In the genomic region with DNA sequence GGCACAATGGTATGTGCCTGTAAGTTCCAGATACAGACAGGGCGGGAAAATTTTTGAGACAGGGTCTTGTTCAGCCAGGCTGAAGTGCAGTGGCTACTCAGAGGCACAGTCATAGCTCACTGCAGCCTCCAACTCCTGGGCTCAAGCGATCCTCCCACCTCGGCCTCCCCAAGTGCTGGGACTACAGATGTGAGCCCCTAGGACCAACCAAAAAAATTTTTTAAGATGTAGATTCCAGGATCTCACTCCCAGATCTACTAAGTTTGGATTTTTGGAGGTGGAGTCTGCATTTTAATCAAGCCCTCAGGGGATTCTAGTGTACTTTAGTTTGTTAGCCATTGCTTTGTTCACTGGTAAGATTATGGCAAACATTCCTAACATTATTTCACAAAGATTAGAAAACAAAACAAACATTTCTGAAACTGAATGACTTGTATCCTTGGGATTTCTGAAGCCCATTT, we compare ENCODE assay signal across 1 cellular context.
TF ChIP-seq lines count a peak whose summit lies in the region.

No MANE protein-coding gene starts in this region.

TF ChIP-seq in SK-N-SH treated with all-trans-retinoic acid at 6 μM for 48 hours, 23 proteins besides CTCF, POLR2A, EP300 and RAD21 (continued from another document):
- TF ChIP-seq, protein P1, sequence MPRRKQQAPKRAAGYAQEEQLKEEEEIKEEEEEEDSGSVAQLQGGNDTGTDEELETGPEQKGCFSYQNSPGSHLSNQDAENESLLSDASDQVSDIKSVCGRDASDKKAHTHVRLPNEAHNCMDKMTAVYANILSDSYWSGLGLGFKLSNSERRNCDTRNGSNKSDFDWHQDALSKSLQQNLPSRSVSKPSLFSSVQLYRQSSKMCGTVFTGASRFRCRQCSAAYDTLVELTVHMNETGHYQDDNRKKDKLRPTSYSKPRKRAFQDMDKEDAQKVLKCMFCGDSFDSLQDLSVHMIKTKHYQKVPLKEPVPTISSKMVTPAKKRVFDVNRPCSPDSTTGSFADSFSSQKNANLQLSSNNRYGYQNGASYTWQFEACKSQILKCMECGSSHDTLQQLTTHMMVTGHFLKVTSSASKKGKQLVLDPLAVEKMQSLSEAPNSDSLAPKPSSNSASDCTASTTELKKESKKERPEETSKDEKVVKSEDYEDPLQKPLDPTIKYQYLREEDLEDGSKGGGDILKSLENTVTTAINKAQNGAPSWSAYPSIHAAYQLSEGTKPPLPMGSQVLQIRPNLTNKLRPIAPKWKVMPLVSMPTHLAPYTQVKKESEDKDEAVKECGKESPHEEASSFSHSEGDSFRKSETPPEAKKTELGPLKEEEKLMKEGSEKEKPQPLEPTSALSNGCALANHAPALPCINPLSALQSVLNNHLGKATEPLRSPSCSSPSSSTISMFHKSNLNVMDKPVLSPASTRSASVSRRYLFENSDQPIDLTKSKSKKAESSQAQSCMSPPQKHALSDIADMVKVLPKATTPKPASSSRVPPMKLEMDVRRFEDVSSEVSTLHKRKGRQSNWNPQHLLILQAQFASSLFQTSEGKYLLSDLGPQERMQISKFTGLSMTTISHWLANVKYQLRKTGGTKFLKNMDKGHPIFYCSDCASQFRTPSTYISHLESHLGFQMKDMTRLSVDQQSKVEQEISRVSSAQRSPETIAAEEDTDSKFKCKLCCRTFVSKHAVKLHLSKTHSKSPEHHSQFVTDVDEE (CRISPR knock-in tag; IDR thresholded peaks at IDR 0.05): no peak
- no peak for TF ChIP-seq RARB (CRISPR knock-in tag; IDR thresholded peaks at IDR 0.05)
